15 cellular contexts compared by ENCODE assay signal in genomic region chr5:87303324-87303723, GRCh38. TPM values are rescaled to one million over a fixed set of nuclear protein-coding genes. Genes with fewer than 3 reads are reported as not detected.
DNase-seq lines count a peak whose midpoint lies in the region; ATAC-seq and TF ChIP-seq lines count a peak whose summit lies in the region.
"Had no signal": no experiment of that assay in that cellular context is flagged by ENCODE, and none has a peak within 500 bp of the region (broad histone marks: within the 10 kb centered on the region; RNA-seq: fewer than 3 reads in every experiment).

No MANE protein-coding gene starts in this region.

- H3K9me3 ChIP-seq in osteoblast (ENCODE audit: low read depth, low read length) (no peaks in the 10 kb centered on the region), PC-9 (ENCODE audit: insufficient read depth, low read depth) (no peaks in the 10 kb centered on the region)
- H3K9me3 ChIP-seq: HAP-1 had no signal

- peaks cover 86% of the 10 kb centered on the region for H3K4me1 Mint-ChIP-seq in activated naive CD4-positive, alpha-beta T cell treated with anti-CD3 and anti-CD28 coated beads, Interleukin-2, amount 50 U/mL, for 24 hours
- H3K4me1 Mint-ChIP-seq in activated naive CD4-positive, alpha-beta T cell treated with anti-CD3 and anti-CD28 coated beads, Interleukin-2, amount 10 ng/mL, durations not matched to agents 7 days and 5 days, result peaks cover 12% of the 10 kb centered on the region
- H3K4me1 Mint-ChIP-seq in chondrocyte (ENCODE audit: low read depth), result peaks cover 51% of the 10 kb centered on the region
- peaks cover 16% of the 10 kb centered on the region for H3K4me1 Mint-ChIP-seq in WTC11

- H3K4me3 Mint-ChIP-seq in activated naive CD4-positive, alpha-beta T cell treated with anti-CD3 and anti-CD28 coated beads, Interleukin-2, amount 50 U/mL, for 24 hours, result no peak overlapping the region
- no peak overlapping the region for H3K4me3 Mint-ChIP-seq in activated naive CD4-positive, alpha-beta T cell treated with anti-CD3 and anti-CD28 coated beads, Interleukin-2, amount 10 ng/mL, durations not matched to agents 7 days and 5 days
- H3K4me3 Mint-ChIP-seq in chondrocyte (ENCODE audit: unreplicated experiment), result no peak overlapping the region
- H3K4me3 Mint-ChIP-seq in WTC11, result no peak overlapping the region
- H3K4me3 Mint-ChIP-seq: CD4-positive, alpha-beta T cell had no signal

- H3K27ac ChIP-seq in osteoblast (ENCODE audit: low read depth, low read length) (peak overlapping the region; percentile 27), PC-9 (no peak overlapping the region)
- H3K27ac ChIP-seq: BLaER1 treated with 17β-estradiol and CSF1 and Interleukin-3, amounts not matched to agents 10 nM and 100 nM; HL-60 had no signal

- H4K20me1 ChIP-seq in osteoblast (ENCODE audit: insufficient read depth, low read length) (peaks cover 10% of the 10 kb centered on the region), PC-9 (ENCODE audit: insufficient read depth) (no peaks in the 10 kb centered on the region)

- no peaks in the 10 kb centered on the region for H3K27me3 ChIP-seq in osteoblast (ENCODE audit: insufficient read depth, low read length)
- H3K27me3 ChIP-seq in PC-9 (ENCODE audit: insufficient read depth, low read depth), result no peaks in the 10 kb centered on the region
- H3K27me3 ChIP-seq: BLaER1 treated with 17β-estradiol and CSF1 and Interleukin-3, amounts not matched to agents 10 nM and 100 nM had no signal

- peaks cover 10% of the 10 kb centered on the region; the same call in 1 of the 2 replicates for H3F3A ChIP-seq in PC-9 (ENCODE audit: insufficient read depth, low read depth)

- H3K36me3 Mint-ChIP-seq in activated naive CD4-positive, alpha-beta T cell treated with anti-CD3 and anti-CD28 coated beads, Interleukin-2, amount 50 U/mL, for 24 hours, result peaks cover 37% of the 10 kb centered on the region
- H3K36me3 Mint-ChIP-seq in activated naive CD4-positive, alpha-beta T cell treated with anti-CD3 and anti-CD28 coated beads, Interleukin-2, amount 10 ng/mL, durations not matched to agents 7 days and 5 days, result peaks cover 40% of the 10 kb centered on the region
- H3K36me3 Mint-ChIP-seq in chondrocyte (ENCODE audit: low read depth) (peaks cover 22% of the 10 kb centered on the region), WTC11 (peaks cover 26% of the 10 kb centered on the region)

- no peak for TF ChIP-seq CTCF in chondrocyte (IDR thresholded peaks at IDR 0.05)
- TF ChIP-seq CTCF in osteoblast (IDR thresholded peaks at IDR 0.05; ENCODE audit: extremely low read depth, low read depth, low read length), result no peak
- TF ChIP-seq CTCF in WTC11 (IDR thresholded peaks at IDR 0.05), result no peak
- no peak for TF ChIP-seq CTCF in PC-9 (conservative IDR thresholded peaks at IDR 0.05)

- H3K9me3 Mint-ChIP-seq in activated naive CD4-positive, alpha-beta T cell treated with anti-CD3 and anti-CD28 coated beads, Interleukin-2, amount 50 U/mL, for 24 hours, result peaks cover 6% of the 10 kb centered on the region
- H3K9me3 Mint-ChIP-seq in activated naive CD4-positive, alpha-beta T cell treated with anti-CD3 and anti-CD28 coated beads, Interleukin-2, amount 10 ng/mL, durations not matched to agents 7 days and 5 days, result peaks cover 8% of the 10 kb centered on the region
- H3K9me3 Mint-ChIP-seq in chondrocyte (ENCODE audit: low read depth) (no peaks in the 10 kb centered on the region), WTC11 (peaks cover 17% of the 10 kb centered on the region)
- H3K9me3 Mint-ChIP-seq: CD4-positive, alpha-beta T cell had no signal

- peaks cover 20% of the 10 kb centered on the region for H3K36me3 ChIP-seq in osteoblast (ENCODE audit: insufficient read depth, low read length)
- peaks cover 24% of the 10 kb centered on the region for H3K36me3 ChIP-seq in PC-9 (ENCODE audit: low read depth)
- H3K36me3 ChIP-seq: HAP-1 had no signal

- ATAC-seq in HG03159 (IDR thresholded peaks at IDR 0.05; ENCODE audit: unreplicated experiment), result no peak
- no peak for ATAC-seq in WTC11

- peak overlapping the region; percentile 8 for H3K27ac Mint-ChIP-seq in activated naive CD4-positive, alpha-beta T cell treated with anti-CD3 and anti-CD28 coated beads, Interleukin-2, amount 50 U/mL, for 24 hours
- no peak overlapping the region for H3K27ac Mint-ChIP-seq in activated naive CD4-positive, alpha-beta T cell treated with anti-CD3 and anti-CD28 coated beads, Interleukin-2, amount 10 ng/mL, durations not matched to agents 7 days and 5 days
- H3K27ac Mint-ChIP-seq in chondrocyte (ENCODE audit: unreplicated experiment) (peak overlapping the region; percentile 55), WTC11 (no peak overlapping the region)
- H3K27ac Mint-ChIP-seq: CD4-positive, alpha-beta T cell had no signal

- H3K79me2 ChIP-seq in osteoblast (ENCODE audit: insufficient read depth, low read length) (peaks cover 93% of the 10 kb centered on the region), PC-9 (ENCODE audit: low read depth) (peaks cover 62% of the 10 kb centered on the region)

- no peaks in the 10 kb centered on the region for H3K27me3 Mint-ChIP-seq in activated naive CD4-positive, alpha-beta T cell treated with anti-CD3 and anti-CD28 coated beads, Interleukin-2, amount 50 U/mL, for 24 hours
- H3K27me3 Mint-ChIP-seq in activated naive CD4-positive, alpha-beta T cell treated with anti-CD3 and anti-CD28 coated beads, Interleukin-2, amount 10 ng/mL, durations not matched to agents 7 days and 5 days, result no peaks in the 10 kb centered on the region
- H3K27me3 Mint-ChIP-seq in chondrocyte (ENCODE audit: low read depth) (no peaks in the 10 kb centered on the region), WTC11 (ENCODE audit: low read depth) (no peaks in the 10 kb centered on the region)
- H3K27me3 Mint-ChIP-seq: CD4-positive, alpha-beta T cell had no signal

- H3K4me1 ChIP-seq in osteoblast (ENCODE audit: insufficient read depth, low read length) (peaks cover 44% of the 10 kb centered on the region), PC-9 (replicated peaks; ENCODE audit: insufficient read depth) (peaks cover 25% of the 10 kb centered on the region)

- BruUV-seq in PC-9 (replicated peaks; lab: Mats Ljungman, UMichigan), result no TSS peak

- H3K4me2 ChIP-seq in osteoblast (ENCODE audit: insufficient read depth, low read length), result no peak overlapping the region
- H3K4me2 ChIP-seq in PC-9, result no peak overlapping the region
- H3K4me2 ChIP-seq: BLaER1 treated with 17β-estradiol and CSF1 and Interleukin-3, amounts not matched to agents 10 nM and 100 nM had no signal

- intact Hi-C loops in PC-9 (cut with micrococcal nuclease; ENCODE audit: unreplicated experiment), result no loop called here

- CTCF ChIA-PET in activated naive CD4-positive, alpha-beta T cell treated with anti-CD3 and anti-CD28 coated beads, Interleukin-2, amount 10 ng/mL, durations not matched to agents 7 days and 5 days (lab: Charles Lee), result no interaction called here
- CTCF ChIA-PET in WTC11 (lab: Charles Lee), result no interaction called here
- CTCF ChIA-PET in PC-9 (lab: Charles Lee), result no interaction called here

- no peak overlapping the region for H2AFZ ChIP-seq in osteoblast (ENCODE audit: low read length)
- H2AFZ ChIP-seq in PC-9, result no peak overlapping the region

- DNase-seq in activated naive CD4-positive, alpha-beta T cell treated with anti-CD3 and anti-CD28 coated beads, Interleukin-2, amount 10 ng/mL, durations not matched to agents 7 days and 5 days, result no peak
- no peak for DNase-seq in chondrocyte (ENCODE audit: low spot score)
- DNase-seq in osteoblast (ENCODE audit: insufficient read length, low spot score, missing footprints), result no peak
- DNase-seq in WTC11 (ENCODE audit: low spot score), result no peak
- no peak for DNase-seq in PC-9
- DNase-seq: 8988T; ACHN; CD4-positive, alpha-beta T cell; DMS79; GOT3 had no signal

- POLR2A ChIA-PET in WTC11 (lab: Charles Lee) (no interaction called here), PC-9 (lab: Charles Lee; ENCODE audit: unreplicated experiment) (no interaction called here)

- H3K4me3 ChIP-seq in osteoblast (ENCODE audit: insufficient read depth, low read length) (no peak overlapping the region), PC-9 (no peak overlapping the region)
- H3K4me3 ChIP-seq: BLaER1 treated with 17β-estradiol and CSF1 and Interleukin-3, amounts not matched to agents 10 nM and 100 nM; HAP-1 had no signal

- no peaks in the 10 kb centered on the region for H3K9me2 ChIP-seq in PC-9 (ENCODE audit: insufficient read depth)

TF ChIP-seq in WTC11, 78 proteins besides CTCF, POLR2A, EP300 and RAD21 (continues in another document):
- TF ChIP-seq SOX15 (CRISPR knock-in tag; IDR thresholded peaks at IDR 0.05) (no peak), ARID4B (CRISPR knock-in tag; IDR thresholded peaks at IDR 0.05; ENCODE audit: borderline replicate concordance) (no peak)

RNA-seq across cellular contexts. Expression of gene RASA1, which starts 35.6 kb away (rescaled TPM):
- 35.0 to 38.9 TPM (median 38.3 TPM) in 3 replicates for total RNA-seq in chondrocyte
- 42.4 and 43.8 TPM in 2 replicates for total RNA-seq in osteoblast
- 31.0 to 32.1 TPM (median 32.0 TPM) in 3 replicates for total RNA-seq in WTC11 (2021)
- 55.0 and 66.6 TPM in 2 replicates for total RNA-seq in PC-9 (2021)

Comparison
In these comparisons a context has a peak if more than half of its experiments do, and no peak if none do; other contexts are left out.
1. H3K27ac Mint-ChIP-seq: peak in activated naive CD4-positive, alpha-beta T cell treated with anti-CD3 and anti-CD28 coated beads, Interleukin-2, amount 50 U/mL, for 24 hours (single experiment) and chondrocyte (single experiment); none in activated naive CD4-positive, alpha-beta T cell treated with anti-CD3 and anti-CD28 coated beads, Interleukin-2, amount 10 ng/mL, durations not matched to agents 7 days and 5 days (single experiment) and WTC11 (single experiment).